8 cellular contexts compared by ENCODE assay signal in the genomic region with DNA sequence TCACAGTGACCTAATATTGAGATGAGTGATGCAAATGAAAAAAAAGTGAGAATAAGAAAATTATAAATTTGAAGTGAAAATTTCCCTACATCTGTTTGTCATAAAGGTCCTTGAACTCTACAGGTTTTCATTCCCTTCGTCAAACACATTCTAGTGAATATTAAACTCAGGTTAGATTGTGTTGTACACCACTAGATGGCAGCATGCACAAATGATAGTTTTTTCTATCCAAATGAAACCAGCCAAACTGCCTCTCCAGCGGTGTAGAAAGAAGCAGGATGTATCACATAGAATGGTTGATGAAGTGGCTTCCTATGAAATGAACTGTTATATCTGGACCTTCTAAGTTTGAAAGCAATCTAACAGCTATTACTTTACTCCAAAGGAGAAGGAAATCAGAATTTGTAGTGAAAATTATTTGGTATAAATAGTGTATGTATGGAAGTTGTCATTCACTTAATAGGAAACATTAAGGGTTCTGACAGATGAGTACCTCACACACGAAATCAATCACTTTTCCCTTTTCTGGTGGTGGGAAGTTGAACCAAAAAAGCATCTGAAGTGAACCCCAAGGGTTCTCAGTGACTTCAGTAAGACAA.
DNase-seq lines count a peak whose midpoint lies in the region; ATAC-seq and TF ChIP-seq lines count a peak whose summit lies in the region.

No MANE protein-coding gene starts in this region.

- intact Hi-C loops in Panc1 (cut with micrococcal nuclease; ENCODE audit: unreplicated experiment) (loop anchor here (2.0 to 5.0 kb wide), 2 partner anchors 379 to 1186 kb away; no protein-coding TSS in a partner anchor), upper lobe of right lung (cut with DNase I) (no loop called here)

- H3K27ac ChIP-seq in GM23248 (no peak overlapping the region), Panc1 (ENCODE audit: low read length) (peak overlapping the region; percentile 54; the same call in 1 of the 2 replicates), upper lobe of right lung (no peak overlapping the region)

- H3K9me3 ChIP-seq in GM23248 (ENCODE audit: low read depth) (no peaks in the 10 kb centered on the region), Panc1 (ENCODE audit: control insufficient read depth, insufficient read depth, low read depth, low read length) (no peaks in the 10 kb centered on the region), upper lobe of right lung (no peaks in the 10 kb centered on the region)

- no peak overlapping the region for H2AFZ ChIP-seq in GM23248

- CTCF ChIA-PET in Panc1 (lab: Charles Lee): no interaction called here

- H3K36me3 ChIP-seq in GM23248 (ENCODE audit: low read depth): no peaks in the 10 kb centered on the region
- H3K36me3 ChIP-seq in Panc1 (ENCODE audit: control insufficient read depth, insufficient read depth, low read length): no peaks in the 10 kb centered on the region
- H3K36me3 ChIP-seq in upper lobe of right lung: no peaks in the 10 kb centered on the region

- no peak overlapping the region for H3K4me2 ChIP-seq in GM23248 (ENCODE audit: unreplicated experiment)

- no peaks in the 10 kb centered on the region for H4K20me1 ChIP-seq in GM23248 (ENCODE audit: insufficient read depth)

- H3K4me1 ChIP-seq in GM23248 (ENCODE audit: insufficient read depth) (no peaks in the 10 kb centered on the region), Panc1 (ENCODE audit: control insufficient read depth, insufficient read depth, low read length) (no peaks in the 10 kb centered on the region), upper lobe of right lung (no peaks in the 10 kb centered on the region)

- BruUV-seq in Panc1 (replicated peaks; lab: Mats Ljungman, UMichigan): no TSS peak

- no peak overlapping the region for H3K9ac ChIP-seq in GM23248

- peak; percentile 83 for ATAC-seq in Panc1
- ATAC-seq in left lobe of liver: peak; percentile 93
- peak; percentile 88 for ATAC-seq in upper lobe of right lung

- H3K27me3 ChIP-seq in GM23248 (replicated peaks; ENCODE audit: insufficient read depth) (no peaks in the 10 kb centered on the region; the same call in 1 of the 2 replicates), Panc1 (ENCODE audit: control insufficient read depth, insufficient read depth, low read length) (no peaks in the 10 kb centered on the region), upper lobe of right lung (no peaks in the 10 kb centered on the region)

- WGBS in GM23248 (ENCODE audit: low coverage in 1 of 2, low lambda C conversion rate in 2 of 2, missing lambda C conversion rate in 2 of 2), 2 experiments: 2 to 5% methylated on average over 3 of the region's 3 CpGs

- H3K4me3 ChIP-seq in GM23248 (no peak overlapping the region), Panc1 (ENCODE audit: low read depth in 2 of 2, low read length in 2 of 2) (no peak overlapping the region), upper lobe of right lung (no peak overlapping the region)

- DNase-seq in A172 (ENCODE audit: low spot score): peak; percentile 59
- DNase-seq in GDM1 (lab: John Stamatoyannopoulos, UW): peak; percentile 10
- DNase-seq in GM23248: peak; percentile 81
- peak; percentile 45 for DNase-seq in KBM-7
- DNase-seq in Panc1 (ENCODE audit: low read depth, low spot score): peak; percentile 30
- DNase-seq in cerebellum (ENCODE audit: low spot score): peak; percentile 52
- DNase-seq in left lobe of liver (ENCODE audit: low spot score): no peak
- DNase-seq in upper lobe of right lung: no peak

- no peaks in the 10 kb centered on the region for H3K9me2 ChIP-seq in GM23248 (ENCODE audit: insufficient read depth)

- H3K79me2 ChIP-seq in GM23248 (ENCODE audit: insufficient read depth): no peaks in the 10 kb centered on the region

- TF ChIP-seq CTCF in Panc1 (IDR thresholded peaks at IDR 0.05) (peak; percentile 48; the same call in 1 of the 2 replicates), upper lobe of right lung (IDR thresholded peaks at IDR 0.05) (peak; percentile 72)

- H3F3A ChIP-seq in GM23248 (ENCODE audit: insufficient read depth): no peaks in the 10 kb centered on the region

- in situ Hi-C loops in GM23248 (cut with MboI): loop anchor here (25.0 kb wide), 1 partner anchor 671 kb away; a partner anchor contains a TSS
- in situ Hi-C loops in KBM-7 (cut with MboI; ENCODE audit: low pct_unique_long_range_greater_than_20kb, low sequenced_read_pairs): no loop called here
- in situ Hi-C loops in Panc1 (cut with HindIII; ENCODE audit: low pct_unique_long_range_greater_than_20kb, low sequenced_read_pairs): no loop called here

- POLR2A ChIA-PET in Panc1 (lab: Charles Lee): no interaction called here

Comparison
In these comparisons a context has a peak if more than half of its experiments do, and no peak if none do; other contexts are left out.
1. DNase-seq: peak in A172 (single experiment), GDM1 (single experiment), GM23248 (single experiment), KBM-7 (single experiment), Panc1 (single experiment) and cerebellum (single experiment); none in left lobe of liver (single experiment) and upper lobe of right lung (single experiment).
2. Peak in every context shown above with its lines, with median percentiles within 50 percentile points of each other: ATAC-seq.